ENCODE assay signal across 11 cellular contexts in genomic region chr17:81681672-81682071, GRCh38. TPM values are rescaled to one million over a fixed set of nuclear protein-coding genes. Genes with fewer than 3 reads are reported as not detected.
DNase-seq lines count a peak whose midpoint lies in the region; ATAC-seq lines count a peak whose summit lies in the region.
"Had no signal": no experiment of that assay in that cellular context is flagged by ENCODE, and none has a peak within 500 bp of the region (broad histone marks: within the 10 kb centered on the region; RNA-seq: fewer than 3 reads in every experiment).

No MANE protein-coding gene starts in this region.

- no peak for ATAC-seq in naive B cell (ENCODE audit: low read depth in 2 of 2)
- ATAC-seq in GM21737 (IDR thresholded peaks at IDR 0.05; ENCODE audit: unreplicated experiment): no peak

- no peaks in the 10 kb centered on the region for H3K9me3 Mint-ChIP-seq in activated CD4-positive, alpha-beta memory T cell treated with anti-CD3 and anti-CD28 coated beads, Interleukin-2, amount 10 ng/mL, durations not matched to agents 7 days and 5 days
- H3K9me3 Mint-ChIP-seq in naive B cell: no peaks in the 10 kb centered on the region

- peak overlapping the region; percentile 17 for H3K4me3 Mint-ChIP-seq in activated CD4-positive, alpha-beta memory T cell treated with anti-CD3 and anti-CD28 coated beads, Interleukin-2, amount 10 ng/mL, durations not matched to agents 7 days and 5 days
- peak overlapping the region in 7 of 8 donors; percentile 15 to 97 (median 32) for H3K4me3 Mint-ChIP-seq in naive B cell

- H3K27ac Mint-ChIP-seq in activated CD4-positive, alpha-beta memory T cell treated with anti-CD3 and anti-CD28 coated beads, Interleukin-2, amount 10 ng/mL, durations not matched to agents 7 days and 5 days: no peak overlapping the region
- H3K27ac Mint-ChIP-seq in naive B cell: no peak overlapping the region

- CTCF ChIA-PET in activated CD4-positive, alpha-beta memory T cell treated with anti-CD3 and anti-CD28 coated beads, Interleukin-2, amount 10 ng/mL, durations not matched to agents 7 days and 5 days (lab: Charles Lee): interaction anchor here (4.2 kb wide), 1 partner anchor 21 kb away, joined by 42 read pairs; the partner anchor contains the start of gene MRPL12

- peak; percentile 63 for DNase-seq in COLO668 (lab: John Stamatoyannopoulos, UW; ENCODE audit: unreplicated experiment)
- no peak for DNase-seq in Jurkat, Clone E6-1 (ENCODE audit: low read depth, low spot score)
- DNase-seq in activated CD4-positive, alpha-beta memory T cell treated with anti-CD3 and anti-CD28 coated beads, Interleukin-2, amount 10 ng/mL, durations not matched to agents 7 days and 5 days: no peak
- no peak for DNase-seq in naive B cell
- DNase-seq in SW480 (ENCODE audit: low spot score): no peak
- DNase-seq in NCI-H187 (lab: John Stamatoyannopoulos, UW): no peak
- no peak for DNase-seq in mucosa of gallbladder (ENCODE audit: low spot score)
- DNase-seq: activated effector memory CD4-positive, alpha-beta T cell treated with Interleukin-2 at 50 U/mL for 16 hours; NCI-H1105; stimulated activated naive CD4-positive, alpha-beta T cell treated with Interleukin-2 at 50 U/mL for 16 hours had no signal

- peak overlapping the region; percentile 9; the same call in 1 of the 2 replicates for H3K4me3 ChIP-seq in Jurkat, Clone E6-1 (ENCODE audit: low read length)

- peaks cover 36% of the 10 kb centered on the region for H3K4me1 Mint-ChIP-seq in activated CD4-positive, alpha-beta memory T cell treated with anti-CD3 and anti-CD28 coated beads, Interleukin-2, amount 10 ng/mL, durations not matched to agents 7 days and 5 days
- peaks cover 21 to 47% (median 23%) of the 10 kb centered on the region in 3 donors for H3K4me1 Mint-ChIP-seq in naive B cell

- peaks cover 23% of the 10 kb centered on the region for H3K36me3 Mint-ChIP-seq in activated CD4-positive, alpha-beta memory T cell treated with anti-CD3 and anti-CD28 coated beads, Interleukin-2, amount 10 ng/mL, durations not matched to agents 7 days and 5 days (ENCODE audit: low read depth)
- H3K36me3 Mint-ChIP-seq in naive B cell: peaks cover 0 to 7% of the 10 kb centered on the region in 2 donors

- POLR2A ChIA-PET in activated CD4-positive, alpha-beta memory T cell treated with anti-CD3 and anti-CD28 coated beads, Interleukin-2, amount 10 ng/mL, durations not matched to agents 7 days and 5 days (lab: Charles Lee): interaction anchor here (3.2 to 4.7 kb wide), 3 partner anchors 13 to 22 kb away, joined by 18 to 111 read pairs (median 47); partner anchors contain the start of genes CCDC137, MRPL12 and OXLD1

- no peaks in the 10 kb centered on the region for H3K27me3 Mint-ChIP-seq in activated CD4-positive, alpha-beta memory T cell treated with anti-CD3 and anti-CD28 coated beads, Interleukin-2, amount 10 ng/mL, durations not matched to agents 7 days and 5 days
- H3K27me3 Mint-ChIP-seq in naive B cell: no peaks in the 10 kb centered on the region

RNA-seq across cellular contexts. Expression of gene ARL16, which starts 1.9 kb away (rescaled TPM):
- 38.6 TPM for polyA plus RNA-seq in Jurkat, Clone E6-1 (2012; ENCODE audit: insufficient read depth, insufficient read length)
- total RNA-seq in activated CD4-positive, alpha-beta memory T cell treated with anti-CD3 and anti-CD28 coated beads, Interleukin-2, amount 10 ng/mL, durations not matched to agents 7 days and 5 days: 10 to 100 TPM; 17.5 to 17.8 TPM
- 100 to 1,000 TPM in 1 of 6 donors, 10 to 100 TPM in 5; 32.8 to 101 (median 37.6) TPM for polyA plus RNA-seq in naive B cell (ENCODE audit: low read depth in 6 of 6)
- 37.6 TPM for total RNA-seq in mucosa of gallbladder

RNA-seq across cellular contexts. Expression of gene HGS, which starts 2.1 kb away (rescaled TPM):
- polyA plus RNA-seq in Jurkat, Clone E6-1 (2012; ENCODE audit: insufficient read depth, insufficient read length): 128 TPM
- 100 to 1,000 TPM; 122 to 130 TPM for total RNA-seq in activated CD4-positive, alpha-beta memory T cell treated with anti-CD3 and anti-CD28 coated beads, Interleukin-2, amount 10 ng/mL, durations not matched to agents 7 days and 5 days
- 10 to 100 TPM; 11.3 to 47.6 (median 21.7) TPM for polyA plus RNA-seq in naive B cell (ENCODE audit: low read depth in 6 of 6)
- total RNA-seq in mucosa of gallbladder: 137 TPM

RNA-seq across cellular contexts. Expression of gene CCDC137, which starts 15.1 kb away (rescaled TPM):
- 38.5 TPM for polyA plus RNA-seq in Jurkat, Clone E6-1 (2012; ENCODE audit: insufficient read depth, insufficient read length)
- 10 to 100 TPM; 28.8 to 33.3 TPM for total RNA-seq in activated CD4-positive, alpha-beta memory T cell treated with anti-CD3 and anti-CD28 coated beads, Interleukin-2, amount 10 ng/mL, durations not matched to agents 7 days and 5 days
- polyA plus RNA-seq in naive B cell (ENCODE audit: low read depth in 6 of 6): 10 to 100 TPM in 4 of 6 donors, 1 to 10 TPM in 2; 3.2 to 29.4 (median 12.3) TPM
- total RNA-seq in mucosa of gallbladder: 20.3 TPM

RNA-seq across cellular contexts. Expression of gene OXLD1, which starts 15.3 kb away (rescaled TPM):
- polyA plus RNA-seq in Jurkat, Clone E6-1 (2012; ENCODE audit: insufficient read depth, insufficient read length): 41.9 TPM
- total RNA-seq in activated CD4-positive, alpha-beta memory T cell treated with anti-CD3 and anti-CD28 coated beads, Interleukin-2, amount 10 ng/mL, durations not matched to agents 7 days and 5 days: 10 to 100 TPM; 59.3 TPM
- 10 to 100 TPM; 63.9 to 77.5 (median 69.6) TPM for polyA plus RNA-seq in naive B cell (ENCODE audit: low read depth in 6 of 6)
- total RNA-seq in mucosa of gallbladder: 38.4 TPM

RNA-seq across cellular contexts. Expression of gene MRPL12, which starts 21.5 kb away (rescaled TPM):
- polyA plus RNA-seq in Jurkat, Clone E6-1 (2012; ENCODE audit: insufficient read depth, insufficient read length): 113 TPM
- total RNA-seq in activated CD4-positive, alpha-beta memory T cell treated with anti-CD3 and anti-CD28 coated beads, Interleukin-2, amount 10 ng/mL, durations not matched to agents 7 days and 5 days: 10 to 100 TPM; 57.2 to 59.6 TPM
- 10 to 100 TPM; 33.7 to 51.6 (median 42.3) TPM for polyA plus RNA-seq in naive B cell (ENCODE audit: low read depth in 6 of 6)
- 48.6 TPM for total RNA-seq in mucosa of gallbladder
